In the genomic region with DNA sequence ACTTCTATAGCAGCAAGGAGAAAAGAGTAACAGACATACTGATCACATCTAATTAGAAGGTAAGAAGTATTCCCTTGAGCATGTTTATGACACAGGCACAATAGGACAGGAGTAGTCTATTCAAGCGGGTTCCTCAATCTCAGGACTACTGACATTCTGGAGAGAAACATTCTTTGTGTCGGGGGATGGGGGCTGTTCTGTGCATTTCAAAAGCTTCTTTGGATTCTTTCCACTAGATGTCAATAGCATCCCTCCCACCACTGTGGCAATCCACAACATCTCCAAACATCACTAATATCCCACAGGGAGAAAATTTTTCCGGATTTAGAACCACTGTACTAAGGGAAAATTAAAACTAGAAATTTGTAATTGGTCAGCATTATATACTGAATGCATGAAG, we compare ENCODE assay signal across 14 cellular contexts.
DNase-seq lines count a peak whose midpoint lies in the region; FAIRE-seq and TF ChIP-seq lines count a peak whose summit lies in the region.
"Had no signal": no experiment of that assay in that cellular context is flagged by ENCODE, and none has a peak within 500 bp of the region (broad histone marks: within the 10 kb centered on the region; RNA-seq: fewer than 3 reads in every experiment).

No MANE protein-coding gene starts in this region.

- no peak overlapping the region for H3K27ac ChIP-seq in brain microvascular endothelial cell
- H3K27ac ChIP-seq: ascending aorta, neutrophil had no signal

- no peak for FAIRE-seq in H54 (lab: Jason Lieb, UNC)
- FAIRE-seq: K562 had no signal

- no peaks in the 10 kb centered on the region for H3K27me3 Mint-ChIP-seq in T-helper 2 cell treated with Interferon-gamma antibody and Interleukin-4, amounts not matched to agents 5 μg/mL and 100 μg/mL, for 36 hours (ENCODE audit: low read depth)

- no peaks in the 10 kb centered on the region for H3K9me3 Mint-ChIP-seq in T-helper 2 cell treated with Interferon-gamma antibody and Interleukin-4, amounts not matched to agents 5 μg/mL and 100 μg/mL, for 36 hours

- H3K36me3 ChIP-seq in brain microvascular endothelial cell (replicated peaks): no peaks in the 10 kb centered on the region
- H3K36me3 ChIP-seq: ascending aorta, neutrophil had no signal

- no peak overlapping the region for H3K4me3 ChIP-seq in HFF-Myc (replicated peaks; ENCODE audit: low read depth, low read length)
- no peak overlapping the region for H3K4me3 ChIP-seq in brain microvascular endothelial cell (ENCODE audit: low read depth, low read length)
- H3K4me3 ChIP-seq: ascending aorta, K562 had no signal

- DNase-seq in COLO829 (ENCODE audit: low spot score) (peak; percentile 28), HFF-Myc (ENCODE audit: extremely low read depth, low read depth) (no peak), brain microvascular endothelial cell (peak; percentile 66), left kidney (ENCODE audit: low read depth, low spot score) (peak; percentile 79), GF-D8 (lab: John Stamatoyannopoulos, UW) (no peak), H54 (ENCODE audit: insufficient read length, low spot score) (no peak)
- DNase-seq in activated CD4-positive, alpha-beta T cell treated with anti-CD3 and anti-CD28 coated beads, Interleukin-2, amount 50 U/mL, for 4 hours: no peak
- no peak for DNase-seq in T-helper 2 cell treated with Interferon-gamma antibody and Interleukin-4, amounts not matched to agents 5 μg/mL and 100 μg/mL, for 36 hours (ENCODE audit: low spot score)
- DNase-seq: activated T-cell treated with anti-CD3 and anti-CD28 coated beads, Interleukin-2, amount 50 U/mL, for 48 hours; CD4-positive, CD25-positive, alpha-beta regulatory T cell; SIG-M5 had no signal

- no peaks in the 10 kb centered on the region for H3K27me3 ChIP-seq in brain microvascular endothelial cell (replicated peaks)
- H3K27me3 ChIP-seq: ascending aorta, neutrophil had no signal

- H3K4me3 Mint-ChIP-seq in T-helper 2 cell treated with Interferon-gamma antibody and Interleukin-4, amounts not matched to agents 5 μg/mL and 100 μg/mL, for 36 hours: no peak overlapping the region
- H3K4me3 Mint-ChIP-seq: CD4-positive, CD25-positive, alpha-beta regulatory T cell had no signal

- no peaks in the 10 kb centered on the region for H3K4me1 Mint-ChIP-seq in T-helper 2 cell treated with Interferon-gamma antibody and Interleukin-4, amounts not matched to agents 5 μg/mL and 100 μg/mL, for 36 hours (ENCODE audit: low read depth)
- H3K4me1 Mint-ChIP-seq: CD4-positive, CD25-positive, alpha-beta regulatory T cell had no signal

- H3K27ac Mint-ChIP-seq in T-helper 2 cell treated with Interferon-gamma antibody and Interleukin-4, amounts not matched to agents 5 μg/mL and 100 μg/mL, for 36 hours: no peak overlapping the region
- H3K27ac Mint-ChIP-seq: CD4-positive, CD25-positive, alpha-beta regulatory T cell had no signal

- TF ChIP-seq POLR2A in H54 (IDR thresholded peaks at IDR 0.05; ENCODE audit: low read depth, low read length): no peak

- in situ Hi-C loops in brain microvascular endothelial cell (cut with HindIII; ENCODE audit: low pct_ligation_motif_present, low sequenced_read_pairs): no loop called here

- H3K36me3 Mint-ChIP-seq in T-helper 2 cell treated with Interferon-gamma antibody and Interleukin-4, amounts not matched to agents 5 μg/mL and 100 μg/mL, for 36 hours (ENCODE audit: low read depth): no peaks in the 10 kb centered on the region
- H3K36me3 Mint-ChIP-seq: CD4-positive, CD25-positive, alpha-beta regulatory T cell had no signal

- TF ChIP-seq CTCF in HFF-Myc (IDR thresholded peaks at IDR 0.05; ENCODE audit: low read depth, low read length, missing control alignments) (peak; percentile 17), brain microvascular endothelial cell (IDR thresholded peaks at IDR 0.05; ENCODE audit: low read depth, low read length, missing control alignments) (peak; percentile 62)

Comparison
In these comparisons a context has a peak if more than half of its experiments do, and no peak if none do; other contexts are left out.
1. DNase-seq: peak in COLO829 (single experiment), brain microvascular endothelial cell (single experiment) and left kidney (single experiment); none in HFF-Myc (single experiment), GF-D8 (single experiment), activated CD4-positive, alpha-beta T cell treated with anti-CD3 and anti-CD28 coated beads, Interleukin-2, amount 50 U/mL, for 4 hours (0 of 2), H54 (single experiment) and T-helper 2 cell treated with Interferon-gamma antibody and Interleukin-4, amounts not matched to agents 5 μg/mL and 100 μg/mL, for 36 hours (single experiment).